Comparison of ENCODE assay signal across 24 cellular contexts in the genomic region with DNA sequence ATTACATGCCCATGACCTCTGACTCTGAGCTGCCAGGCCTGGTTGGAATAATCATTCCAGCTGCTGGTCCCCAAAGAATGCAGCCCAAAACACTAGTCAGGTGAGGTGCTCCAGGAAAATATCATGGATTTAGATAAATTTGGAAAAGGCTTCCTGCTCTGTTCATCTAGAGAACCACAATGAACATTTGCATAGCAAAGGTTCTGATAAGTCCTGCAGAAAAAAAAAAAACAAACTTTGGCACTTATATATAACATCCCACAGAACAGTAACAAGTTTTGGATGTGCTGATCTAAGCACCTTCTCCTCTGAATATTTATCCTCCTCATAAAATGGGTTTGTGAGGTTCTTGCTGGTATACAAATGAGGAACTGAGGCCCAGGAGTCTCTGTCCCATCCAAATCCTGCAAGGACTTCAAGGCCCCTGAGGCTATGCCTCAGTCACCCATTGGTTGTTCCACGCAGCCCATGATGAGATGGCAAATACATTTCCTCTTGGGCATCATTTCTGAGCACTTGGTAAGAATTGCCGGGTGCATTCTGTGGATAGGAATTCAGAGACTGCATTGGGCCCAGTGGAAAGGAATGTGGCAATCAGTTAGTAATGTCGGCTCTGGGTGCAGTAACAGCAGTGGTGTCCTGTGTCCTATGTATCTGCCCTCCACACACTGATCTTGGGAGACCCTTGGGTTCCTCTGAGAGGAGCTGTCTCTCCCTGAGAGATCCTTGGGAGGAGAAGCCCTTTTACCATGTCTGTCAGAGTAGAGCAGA.
"Had no signal": no experiment of that assay in that cellular context is flagged by ENCODE, and none has a peak within 500 bp of the region (broad histone marks: within the 10 kb centered on the region; RNA-seq: fewer than 3 reads in every experiment).

No MANE protein-coding gene starts in this region.

- H3K36me3 ChIP-seq: adrenal gland, transverse colon, uterus had no signal

- H3K27ac ChIP-seq: adrenal gland, transverse colon, uterus had no signal

- H3K36me3 Mint-ChIP-seq: WTC11 had no signal

- H3K9me3 ChIP-seq: adrenal gland, transverse colon, uterus had no signal

- FAIRE-seq: colon, endometrium, keratinocyte had no signal

- H3K27me3 ChIP-seq: adrenal gland, transverse colon, uterus had no signal

- H3K4me3 ChIP-seq: adrenal gland, lung, transverse colon, uterus had no signal

- H3K27ac Mint-ChIP-seq: activated CD4-positive, alpha-beta T cell treated with anti-CD3 and anti-CD28 coated beads for 36 hours; activated naive CD4-positive, alpha-beta T cell treated with anti-CD3 and anti-CD28 coated beads, Interleukin-2, amount 50 U/mL, for 24 hours; nephron progenitor cell; progenitor cell of endocrine pancreas; T-helper 17 cell; WTC11 had no signal

- DNase-seq: activated CD4-positive, alpha-beta T cell treated with anti-CD3 and anti-CD28 coated beads for 36 hours; activated CD4-positive, alpha-beta T cell treated with anti-CD3 and anti-CD28 coated beads, Interleukin-2, amount 50 U/mL, for 48 hours; activated gamma-delta T cell; adrenal gland; caudate nucleus; erythroblast; foreskin melanocyte; midbrain; nephron progenitor cell; occipital lobe; stimulated activated CD4-positive, alpha-beta T cell treated with anti-CD3 and anti-CD28 coated beads, Interleukin-12 subunit alpha, Interleukin-12 subunit beta, amount 100 ng/mL, for 4 hours; stimulated activated CD4-positive, alpha-beta T cell treated with anti-CD3 and anti-CD28 coated beads, Interleukin-1b, Interleukin-23, amount 100 ng/mL, for 48 hours; stimulated activated naive CD8-positive, alpha-beta T cell treated with anti-CD3 and anti-CD28 coated beads, Interleukin-15, Interleukin-2, amounts not matched to agents 100 U/mL and 50 U/mL, for 24 hours; substantia nigra; T-helper 17 cell; transverse colon; uterus had no signal

- H3K4me1 Mint-ChIP-seq: T-helper 17 cell had no signal

- H3K9me3 Mint-ChIP-seq: activated naive CD4-positive, alpha-beta T cell treated with anti-CD3 and anti-CD28 coated beads, Interleukin-2, amount 50 U/mL, for 24 hours; WTC11 had no signal

- H3K4me3 Mint-ChIP-seq: activated CD4-positive, alpha-beta T cell treated with anti-CD3 and anti-CD28 coated beads for 36 hours; activated naive CD4-positive, alpha-beta T cell treated with anti-CD3 and anti-CD28 coated beads, Interleukin-2, amount 50 U/mL, for 24 hours; nephron progenitor cell; T-helper 17 cell; WTC11 had no signal

- H3K4me1 ChIP-seq: adrenal gland, transverse colon, uterus had no signal

- H3K27me3 Mint-ChIP-seq: activated CD4-positive, alpha-beta T cell treated with anti-CD3 and anti-CD28 coated beads for 36 hours; activated naive CD4-positive, alpha-beta T cell treated with anti-CD3 and anti-CD28 coated beads, Interleukin-2, amount 50 U/mL, for 24 hours had no signal
